ENCODE assay signal across 9 cellular contexts in the genomic region with DNA sequence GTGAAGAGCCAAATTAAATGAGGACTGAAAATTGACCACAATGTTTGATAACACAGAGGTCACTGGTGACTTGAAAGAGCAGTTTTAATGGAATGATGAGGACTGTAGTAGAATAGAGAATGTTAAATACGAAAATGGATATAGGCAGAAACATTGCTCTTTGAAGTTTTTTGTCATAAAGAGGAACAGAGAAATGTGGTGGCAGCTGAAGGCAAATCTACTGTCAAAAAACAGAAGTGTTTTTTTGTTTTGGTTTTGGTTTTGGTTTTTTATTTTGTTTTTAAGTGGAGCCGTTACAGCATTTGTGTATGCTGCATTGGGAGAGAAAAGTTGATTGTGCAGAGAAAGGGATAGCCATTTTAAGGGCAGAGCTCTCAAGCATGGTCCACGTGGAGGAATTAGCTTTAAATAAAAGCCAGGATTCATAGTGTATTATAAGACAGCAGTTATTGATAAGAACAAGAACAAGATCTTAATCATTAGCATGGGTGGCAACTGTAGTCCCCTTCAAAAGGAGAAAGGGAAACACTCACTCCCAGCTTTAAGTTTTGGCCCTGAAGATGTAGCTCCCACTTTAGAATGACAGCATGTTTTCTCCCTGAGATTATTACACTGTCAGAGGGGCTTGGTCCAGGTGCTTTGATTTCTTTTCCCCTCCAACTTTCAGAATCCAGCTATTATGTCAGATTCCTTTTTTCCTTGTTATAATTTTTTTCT.
A peak's percentile ranks its signal among the peaks of the same experiment; 100 is the strongest.
DNase-seq lines count a peak whose midpoint lies in the region; ATAC-seq and TF ChIP-seq lines count a peak whose summit lies in the region.
"Had no signal": no experiment of that assay in that cellular context is flagged by ENCODE, and none has a peak within 500 bp of the region (broad histone marks: within the 10 kb centered on the region; RNA-seq: fewer than 3 reads in every experiment).

No MANE protein-coding gene starts in this region.

- DNase-seq in T-helper 1 cell (no peak), MV-4-11 (lab: John Stamatoyannopoulos, UW) (peak; percentile 90), NCI-H1092 (lab: John Stamatoyannopoulos, UW) (no peak), type B pancreatic cell (ENCODE audit: extremely low spot score, unreplicated experiment) (no peak)
- no peak for DNase-seq in stimulated activated CD4-positive, alpha-beta T cell treated with anti-CD3 and anti-CD28 coated beads, Interleukin-4, amount 100 ng/mL, for 4 hours
- DNase-seq: 8988T had no signal

- no peak for TF ChIP-seq CTCF in type B pancreatic cell (conservative IDR thresholded peaks at IDR 0.05)

- peaks cover 4% of the 10 kb centered on the region for H3K27me3 Mint-ChIP-seq in T-helper 1 cell treated with Interleukin-12 subunit alpha and Interleukin-12 subunit beta and Interleukin-4 antibody, amounts not matched to agents 30 μg/mL and 1 μg/mL, for 36 hours (ENCODE audit: low read depth)
- H3K27me3 Mint-ChIP-seq in stimulated activated memory B cell treated with anti-CD40 and anti-IgM and Interleukin-4, amounts not matched to agents 10 μg/mL and 1 μg/mL and 100 μg/mL, for 72 hours, result no peaks in the 10 kb centered on the region
- H3K27me3 Mint-ChIP-seq in type B pancreatic cell, result no peaks in the 10 kb centered on the region

- no peaks in the 10 kb centered on the region for H3K9me3 Mint-ChIP-seq in T-helper 1 cell treated with Interleukin-12 subunit alpha and Interleukin-12 subunit beta and Interleukin-4 antibody, amounts not matched to agents 30 μg/mL and 1 μg/mL, for 36 hours
- H3K9me3 Mint-ChIP-seq in stimulated activated memory B cell treated with anti-CD40 and anti-IgM and Interleukin-4, amounts not matched to agents 10 μg/mL and 1 μg/mL and 100 μg/mL, for 72 hours, result peaks cover 1% of the 10 kb centered on the region
- H3K9me3 Mint-ChIP-seq in type B pancreatic cell, result peaks cover 1% of the 10 kb centered on the region

- peaks cover 9% of the 10 kb centered on the region for H3K4me1 Mint-ChIP-seq in T-helper 1 cell treated with Interleukin-12 subunit alpha and Interleukin-12 subunit beta and Interleukin-4 antibody, amounts not matched to agents 30 μg/mL and 1 μg/mL, for 36 hours (ENCODE audit: low read depth)
- H3K4me1 Mint-ChIP-seq in stimulated activated memory B cell treated with anti-CD40 and anti-IgM and Interleukin-4, amounts not matched to agents 10 μg/mL and 1 μg/mL and 100 μg/mL, for 72 hours, result peaks cover 36% of the 10 kb centered on the region
- H3K4me1 Mint-ChIP-seq in type B pancreatic cell (ENCODE audit: unreplicated experiment), result no peaks in the 10 kb centered on the region

- H3K27ac Mint-ChIP-seq in T-helper 1 cell treated with Interleukin-12 subunit alpha and Interleukin-12 subunit beta and Interleukin-4 antibody, amounts not matched to agents 30 μg/mL and 1 μg/mL, for 36 hours, result peak overlapping the region; percentile 0
- peak overlapping the region; percentile 60 for H3K27ac Mint-ChIP-seq in stimulated activated memory B cell treated with anti-CD40 and anti-IgM and Interleukin-4, amounts not matched to agents 10 μg/mL and 1 μg/mL and 100 μg/mL, for 72 hours
- H3K27ac Mint-ChIP-seq in type B pancreatic cell, result no peak overlapping the region

- no peaks in the 10 kb centered on the region for H3K36me3 Mint-ChIP-seq in T-helper 1 cell treated with Interleukin-12 subunit alpha and Interleukin-12 subunit beta and Interleukin-4 antibody, amounts not matched to agents 30 μg/mL and 1 μg/mL, for 36 hours (ENCODE audit: low read depth)
- H3K36me3 Mint-ChIP-seq in stimulated activated memory B cell treated with anti-CD40 and anti-IgM and Interleukin-4, amounts not matched to agents 10 μg/mL and 1 μg/mL and 100 μg/mL, for 72 hours, result no peaks in the 10 kb centered on the region
- no peaks in the 10 kb centered on the region for H3K36me3 Mint-ChIP-seq in type B pancreatic cell

- H3K4me3 Mint-ChIP-seq in T-helper 1 cell treated with Interleukin-12 subunit alpha and Interleukin-12 subunit beta and Interleukin-4 antibody, amounts not matched to agents 30 μg/mL and 1 μg/mL, for 36 hours, result peak overlapping the region; percentile 64
- peak overlapping the region; percentile 64 for H3K4me3 Mint-ChIP-seq in stimulated activated memory B cell treated with anti-CD40 and anti-IgM and Interleukin-4, amounts not matched to agents 10 μg/mL and 1 μg/mL and 100 μg/mL, for 72 hours
- H3K4me3 Mint-ChIP-seq in type B pancreatic cell, result no peak overlapping the region

- ATAC-seq in HG02763 (IDR thresholded peaks at IDR 0.05; ENCODE audit: unreplicated experiment), result peak; percentile 95
- ATAC-seq in stimulated activated memory B cell treated with anti-CD40 and anti-IgM and Interleukin-4, amounts not matched to agents 10 μg/mL and 1 μg/mL and 100 μg/mL, for 72 hours, result peak; percentile 95
